Comparison of ENCODE assay signal across 8 cellular contexts in genomic region chr21:43045165-43045939, GRCh38. TPM values are rescaled to one million over a fixed set of nuclear protein-coding genes. Genes with fewer than 3 reads are reported as not detected.
A peak's percentile ranks its signal among the peaks of the same experiment; 100 is the strongest.
DNase-seq lines count a peak whose midpoint lies in the region; ATAC-seq and TF ChIP-seq lines count a peak whose summit lies in the region.
"Not testable (repeated sequence)": the region's sequence is repeated elsewhere in the genome, so short reads cannot be mapped to it uniquely, and the experiment has no call there.

No MANE protein-coding gene starts in this region.

- H3K27me3 ChIP-seq in BLaER1 treated with 17β-estradiol and CSF1 and Interleukin-3, amounts not matched to agents 10 nM and 100 nM; Karpas-422 (ENCODE audit: low read length): not testable (repeated sequence)

- H3K9me3 ChIP-seq in BLaER1 treated with 17β-estradiol and CSF1 and Interleukin-3, amounts not matched to agents 10 nM and 100 nM (replicated peaks in 1 of 11); Karpas-422 (ENCODE audit: low read length): not testable (repeated sequence)

- H3K36me3 Mint-ChIP-seq in WTC11; activated T-helper 1 cell treated with anti-CD3 and anti-CD28 coated beads, Interleukin-12 subunit alpha, Interleukin-12 subunit beta, Interleukin-2, Interleukin-4 antibody, amounts not matched to agents 30 ng/mL and 10 ng/mL and 1 ng/mL, durations not matched to agents 14 hours and 24 hours and 36 hours (ENCODE audit: low read depth); dendritic cell treated with granulocyte-macrophage colony-stimulating factor and Interleukin-4, amounts not matched to agents 40 ng/mL and 50 ng/mL, for 4 days (ENCODE audit: low read depth); immature natural killer cell; naive thymus-derived CD8-positive, alpha-beta T cell; stimulated activated naive B cell treated with anti-CD40 and anti-IgM and Interleukin-4, amounts not matched to agents 10 μg/mL and 1 μg/mL and 100 μg/mL, for 72 hours: not testable (repeated sequence)

- ATAC-seq in WTC11, result peak; percentile 24
- peak; percentile 49 to 79 for ATAC-seq in naive thymus-derived CD8-positive, alpha-beta T cell
- peak; percentile 25 to 51 for ATAC-seq in stimulated activated naive B cell treated with anti-CD40 and anti-IgM and Interleukin-4, amounts not matched to agents 10 μg/mL and 1 μg/mL and 100 μg/mL, for 72 hours (replicated peaks)

- H3K27me3 Mint-ChIP-seq in WTC11 (ENCODE audit: low read depth); activated T-helper 1 cell treated with anti-CD3 and anti-CD28 coated beads, Interleukin-12 subunit alpha, Interleukin-12 subunit beta, Interleukin-2, Interleukin-4 antibody, amounts not matched to agents 30 ng/mL and 10 ng/mL and 1 ng/mL, durations not matched to agents 14 hours and 24 hours and 36 hours (ENCODE audit: insufficient read depth); dendritic cell treated with granulocyte-macrophage colony-stimulating factor and Interleukin-4, amounts not matched to agents 40 ng/mL and 50 ng/mL, for 4 days; immature natural killer cell (ENCODE audit: low read depth in 3 of 3); naive thymus-derived CD8-positive, alpha-beta T cell; stimulated activated naive B cell treated with anti-CD40 and anti-IgM and Interleukin-4, amounts not matched to agents 10 μg/mL and 1 μg/mL and 100 μg/mL, for 72 hours: not testable (repeated sequence)

- H3K4me3 ChIP-seq in BLaER1 treated with 17β-estradiol and CSF1 and Interleukin-3, amounts not matched to agents 10 nM and 100 nM; Karpas-422 (ENCODE audit: low read length): not testable (repeated sequence)

- H3K36me3 ChIP-seq in BLaER1 treated with 17β-estradiol and CSF1 and Interleukin-3, amounts not matched to agents 10 nM and 100 nM; Karpas-422 (ENCODE audit: insufficient read depth, low read length): not testable (repeated sequence)

- peak; percentile 27 for DNase-seq in Karpas-422
- not testable (repeated sequence) for DNase-seq in WTC11 (ENCODE audit: low spot score); activated T-helper 1 cell treated with anti-CD3 and anti-CD28 coated beads, Interleukin-12 subunit alpha, Interleukin-12 subunit beta, Interleukin-2, Interleukin-4 antibody, amounts not matched to agents 30 ng/mL and 10 ng/mL and 1 ng/mL, durations not matched to agents 14 hours and 24 hours and 36 hours (ENCODE audit: low spot score); stimulated activated naive B cell treated with anti-CD40 and anti-IgM and Interleukin-4, amounts not matched to agents 10 μg/mL and 1 μg/mL and 100 μg/mL, for 72 hours
- peak in 1 of 3 donors; percentile 12 for DNase-seq in immature natural killer cell
- DNase-seq in naive thymus-derived CD8-positive, alpha-beta T cell, result peak in 3 of 10 donors; percentile 21 to 36 (median 23)

- peak overlapping the region; percentile 31 to 60 (median 49); a peak in 16 of 22 replicates for H3K4me2 ChIP-seq in BLaER1 treated with 17β-estradiol and CSF1 and Interleukin-3, amounts not matched to agents 10 nM and 100 nM
- H3K4me2 ChIP-seq in Karpas-422 (ENCODE audit: low read depth, low read length, poor library complexity, severe bottlenecking), result peak overlapping the region; percentile 26

- POLR2A ChIA-PET in WTC11 (lab: Charles Lee); naive thymus-derived CD8-positive, alpha-beta T cell (lab: Charles Lee): not testable (repeated sequence)

- not testable (repeated sequence) for H3K4me3 Mint-ChIP-seq in WTC11; dendritic cell treated with granulocyte-macrophage colony-stimulating factor and Interleukin-4, amounts not matched to agents 40 ng/mL and 50 ng/mL, for 4 days
- H3K4me3 Mint-ChIP-seq in activated T-helper 1 cell treated with anti-CD3 and anti-CD28 coated beads, Interleukin-12 subunit alpha, Interleukin-12 subunit beta, Interleukin-2, Interleukin-4 antibody, amounts not matched to agents 30 ng/mL and 10 ng/mL and 1 ng/mL, durations not matched to agents 14 hours and 24 hours and 36 hours, result peak overlapping the region; percentile 59
- peak overlapping the region; percentile 38 to 82 (median 77) for H3K4me3 Mint-ChIP-seq in immature natural killer cell
- peak overlapping the region in 9 of 10 donors; percentile 24 to 86 (median 72) for H3K4me3 Mint-ChIP-seq in naive thymus-derived CD8-positive, alpha-beta T cell
- peak overlapping the region in 1 of 2 donors; percentile 52 for H3K4me3 Mint-ChIP-seq in stimulated activated naive B cell treated with anti-CD40 and anti-IgM and Interleukin-4, amounts not matched to agents 10 μg/mL and 1 μg/mL and 100 μg/mL, for 72 hours

- not testable (repeated sequence) for H3K79me2 ChIP-seq in Karpas-422 (ENCODE audit: low read length)

- H3K9me2 ChIP-seq in Karpas-422 (replicated peaks; ENCODE audit: insufficient read depth, low read length), result not testable (repeated sequence)

- not testable (repeated sequence) for TF ChIP-seq CTCF in WTC11 (IDR thresholded peaks at IDR 0.05)

- H3K4me1 Mint-ChIP-seq in WTC11; activated T-helper 1 cell treated with anti-CD3 and anti-CD28 coated beads, Interleukin-12 subunit alpha, Interleukin-12 subunit beta, Interleukin-2, Interleukin-4 antibody, amounts not matched to agents 30 ng/mL and 10 ng/mL and 1 ng/mL, durations not matched to agents 14 hours and 24 hours and 36 hours (ENCODE audit: low read depth); dendritic cell treated with granulocyte-macrophage colony-stimulating factor and Interleukin-4, amounts not matched to agents 40 ng/mL and 50 ng/mL, for 4 days (ENCODE audit: low read depth); immature natural killer cell: not testable (repeated sequence)
- peaks cover 2 to 11% (median 6%) of the 10 kb centered on the region in 4 donors for H3K4me1 Mint-ChIP-seq in naive thymus-derived CD8-positive, alpha-beta T cell
- peaks cover 2 to 18% of the 10 kb centered on the region in 2 donors for H3K4me1 Mint-ChIP-seq in stimulated activated naive B cell treated with anti-CD40 and anti-IgM and Interleukin-4, amounts not matched to agents 10 μg/mL and 1 μg/mL and 100 μg/mL, for 72 hours

- CTCF ChIA-PET in WTC11 (lab: Charles Lee), result interaction anchor here (1.0 kb wide), 1 partner anchor 12 kb away, joined by 3 read pairs; no protein-coding TSS in a partner anchor

- not testable (repeated sequence) for H3K27ac ChIP-seq in BLaER1 treated with 17β-estradiol and CSF1 and Interleukin-3, amounts not matched to agents 10 nM and 100 nM; Karpas-422 (ENCODE audit: low read length)

- not testable (repeated sequence) for H3K9ac ChIP-seq in BLaER1 treated with 17β-estradiol and CSF1 and Interleukin-3, amounts not matched to agents 10 nM and 100 nM; Karpas-422 (ENCODE audit: low read length)

- H4K20me1 ChIP-seq in BLaER1 treated with 17β-estradiol and CSF1 and Interleukin-3, amounts not matched to agents 10 nM and 100 nM; Karpas-422 (ENCODE audit: insufficient read depth, low read depth, low read length): not testable (repeated sequence)

- intact Hi-C loops in activated T-helper 1 cell treated with anti-CD3 and anti-CD28 coated beads, Interleukin-12 subunit alpha, Interleukin-12 subunit beta, Interleukin-2, Interleukin-4 antibody, amounts not matched to agents 30 ng/mL and 10 ng/mL and 1 ng/mL, durations not matched to agents 14 hours and 24 hours and 36 hours (cut with micrococcal nuclease); dendritic cell treated with granulocyte-macrophage colony-stimulating factor and Interleukin-4, amounts not matched to agents 40 ng/mL and 50 ng/mL, for 4 days (cut with micrococcal nuclease): not testable (repeated sequence)

- H3K4me1 ChIP-seq in BLaER1 treated with 17β-estradiol and CSF1 and Interleukin-3, amounts not matched to agents 10 nM and 100 nM, result peaks cover 0 to 11% (median 8%) of the 10 kb centered on the region in 10 experiments; a peak in 11 of 20 replicates
- peaks cover 13% of the 10 kb centered on the region for H3K4me1 ChIP-seq in Karpas-422 (ENCODE audit: low read length)

- 0 out of 2 replicates have a peak overlapping the region, but pooled peaks have one; percentile 45 for H3K27ac Mint-ChIP-seq in WTC11
- H3K27ac Mint-ChIP-seq in activated T-helper 1 cell treated with anti-CD3 and anti-CD28 coated beads, Interleukin-12 subunit alpha, Interleukin-12 subunit beta, Interleukin-2, Interleukin-4 antibody, amounts not matched to agents 30 ng/mL and 10 ng/mL and 1 ng/mL, durations not matched to agents 14 hours and 24 hours and 36 hours, result peak overlapping the region; percentile 72
- H3K27ac Mint-ChIP-seq in dendritic cell treated with granulocyte-macrophage colony-stimulating factor and Interleukin-4, amounts not matched to agents 40 ng/mL and 50 ng/mL, for 4 days, result peak overlapping the region; percentile 75
- H3K27ac Mint-ChIP-seq in immature natural killer cell, result peak overlapping the region in 4 of 6 donors; percentile 73 to 93 (median 86)
- peak overlapping the region in 8 of 10 donors; percentile 87 to 98 (median 92) for H3K27ac Mint-ChIP-seq in naive thymus-derived CD8-positive, alpha-beta T cell
- not testable (repeated sequence) for H3K27ac Mint-ChIP-seq in stimulated activated naive B cell treated with anti-CD40 and anti-IgM and Interleukin-4, amounts not matched to agents 10 μg/mL and 1 μg/mL and 100 μg/mL, for 72 hours

- H3K9me3 Mint-ChIP-seq in WTC11; activated T-helper 1 cell treated with anti-CD3 and anti-CD28 coated beads, Interleukin-12 subunit alpha, Interleukin-12 subunit beta, Interleukin-2, Interleukin-4 antibody, amounts not matched to agents 30 ng/mL and 10 ng/mL and 1 ng/mL, durations not matched to agents 14 hours and 24 hours and 36 hours; dendritic cell treated with granulocyte-macrophage colony-stimulating factor and Interleukin-4, amounts not matched to agents 40 ng/mL and 50 ng/mL, for 4 days; immature natural killer cell; naive thymus-derived CD8-positive, alpha-beta T cell; stimulated activated naive B cell treated with anti-CD40 and anti-IgM and Interleukin-4, amounts not matched to agents 10 μg/mL and 1 μg/mL and 100 μg/mL, for 72 hours: not testable (repeated sequence)

- not testable (repeated sequence) for H2AFZ ChIP-seq in Karpas-422 (ENCODE audit: low read length)

RNA-seq across cellular contexts. Expression of gene CBS, which starts 30.3 kb away (rescaled TPM):
- total RNA-seq in Karpas-422 (2014; rRNA removed; shearing (Covaris generic); ENCODE audit: low replicate concordance), result 3.6 and 4.5 TPM in 2 replicates
- 582 to 844 TPM (median 591 TPM) in 3 replicates for total RNA-seq in WTC11 (2021)
- 38.2 and 39.2 TPM in 2 replicates for total RNA-seq in activated T-helper 1 cell treated with anti-CD3 and anti-CD28 coated beads, Interleukin-12 subunit alpha, Interleukin-12 subunit beta, Interleukin-2, Interleukin-4 antibody, amounts not matched to agents 30 ng/mL and 10 ng/mL and 1 ng/mL, durations not matched to agents 14 hours and 24 hours and 36 hours
- not detected for polyA plus RNA-seq in immature natural killer cell
- under 1 TPM; 0.18 to 0.80 TPM for total RNA-seq in naive thymus-derived CD8-positive, alpha-beta T cell
- polyA plus RNA-seq in naive thymus-derived CD8-positive, alpha-beta T cell, result under 1 TPM in 1 of 3 donors, not detected in 2; 0.09 TPM

Comparison
In these comparisons a context has a peak if more than half of its experiments do, and no peak if none do; other contexts are left out.
1. RNA of gene CBS, which starts 30.3 kb away (total RNA-seq): 582 to 844 TPM in WTC11; 38.2 to 39.2 TPM in activated T-helper 1 cell treated with anti-CD3 and anti-CD28 coated beads, Interleukin-12 subunit alpha, Interleukin-12 subunit beta, Interleukin-2, Interleukin-4 antibody, amounts not matched to agents 30 ng/mL and 10 ng/mL and 1 ng/mL, durations not matched to agents 14 hours and 24 hours and 36 hours, 3.6 to 4.5 TPM in Karpas-422 and 0.18 to 0.80 TPM in naive thymus-derived CD8-positive, alpha-beta T cell; every median in the first group is over 10 times any median in the second.
2. Peak in every context shown above with its lines, with median percentiles within 50 percentile points of each other: ATAC-seq.